8 cellular contexts compared by ENCODE assay signal in the genomic region with DNA sequence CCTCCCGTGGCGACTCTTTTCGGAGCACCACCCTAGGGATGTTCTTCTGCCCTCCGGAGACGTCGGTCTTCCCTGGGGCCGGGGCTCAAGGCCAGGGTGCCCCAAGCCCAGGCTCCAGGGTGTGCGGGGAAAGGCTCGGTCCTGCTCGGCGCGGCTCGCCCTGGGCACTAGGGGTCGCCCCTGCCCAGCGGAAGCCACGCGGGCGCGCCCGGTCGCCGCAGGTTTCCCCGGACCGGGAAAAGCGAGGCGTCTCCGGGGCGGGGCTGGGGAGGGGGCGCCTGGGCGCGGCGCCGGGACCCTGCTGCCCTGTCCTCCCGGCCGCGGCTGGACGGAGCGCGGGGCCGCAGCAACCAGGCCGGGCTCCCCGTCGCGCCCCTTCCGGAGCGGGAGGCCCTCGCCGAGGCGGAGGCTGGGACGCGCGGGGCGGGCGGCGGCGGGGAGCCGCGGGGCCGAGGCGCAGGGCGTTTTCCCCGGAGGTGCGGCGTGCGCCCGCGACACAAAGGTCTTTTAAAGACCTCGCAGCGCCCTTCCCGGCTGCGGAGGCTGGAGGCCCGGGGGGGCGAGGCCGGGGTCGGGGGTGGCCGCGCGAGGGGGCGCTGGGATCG.
DNase-seq lines count a peak whose midpoint lies in the region; ATAC-seq and TF ChIP-seq lines count a peak whose summit lies in the region.

No MANE protein-coding gene starts in this region.

- DNase-seq in DND-41: peak; percentile 64
- DNase-seq in activated naive CD4-positive, alpha-beta T cell treated with anti-CD3 and anti-CD28 coated beads, Interleukin-2, amount 50 U/mL, for 72 hours (ENCODE audit: low spot score in 2 of 2): peak; percentile 77 to 80
- peak; percentile 62 to 79 for DNase-seq in heart right ventricle
- peak; percentile 64 for DNase-seq in pons (ENCODE audit: low spot score)
- DNase-seq in type B pancreatic cell (ENCODE audit: extremely low spot score, unreplicated experiment): peak; percentile 88

- peak overlapping the region in 1 of 2 experiments; percentile 53; a peak in 3 of 4 replicates for H3K4me3 ChIP-seq in DND-41 (ENCODE audit: low read depth in 1 of 2, low read length in 2 of 2)
- H3K4me3 ChIP-seq in KMS-11 (IDR thresholded peaks at IDR 0.05; ENCODE audit: insufficient read depth, low read depth, low read length): no peak overlapping the region
- H3K4me3 ChIP-seq in heart right ventricle: peak overlapping the region; percentile 36 to 73 (median 66)

- H3K36me3 Mint-ChIP-seq in activated naive CD4-positive, alpha-beta T cell treated with anti-CD3 and anti-CD28 coated beads, Interleukin-2, amount 50 U/mL, for 72 hours: no peaks in the 10 kb centered on the region
- no peaks in the 10 kb centered on the region for H3K36me3 Mint-ChIP-seq in type B pancreatic cell

- H3K27me3 ChIP-seq in DND-41 (ENCODE audit: insufficient read depth, low read length, poor library complexity): peaks cover 24% of the 10 kb centered on the region
- H3K27me3 ChIP-seq in KMS-11 (ENCODE audit: insufficient read depth, low read depth): peaks cover 16% of the 10 kb centered on the region
- peaks cover 0 to 25% (median 0%) of the 10 kb centered on the region in 7 donors for H3K27me3 ChIP-seq in heart right ventricle

- no peaks in the 10 kb centered on the region for H3K9me3 ChIP-seq in DND-41 (ENCODE audit: insufficient read depth, low read length, severe bottlenecking)
- H3K9me3 ChIP-seq in heart right ventricle: peaks cover 0 to 8% (median 0%) of the 10 kb centered on the region in 11 donors

- peak; percentile 80 for TF ChIP-seq CTCF in DND-41 (IDR thresholded peaks at IDR 0.05; ENCODE audit: borderline replicate concordance, extremely low read depth, low read length, poor library complexity, severe bottlenecking)
- TF ChIP-seq CTCF in KMS-11 (conservative IDR thresholded peaks at IDR 0.05; ENCODE audit: low read depth, low read length): peak; percentile 64
- peak; percentile 69 to 94 (median 89) for TF ChIP-seq CTCF in heart right ventricle (IDR thresholded peaks at IDR 0.05)
- TF ChIP-seq CTCF in type B pancreatic cell (conservative IDR thresholded peaks at IDR 0.05): peak; percentile 94

- H3K27ac ChIP-seq in DND-41 (ENCODE audit: low read length) (no peak overlapping the region), KMS-11 (no peak overlapping the region), heart right ventricle (peak overlapping the region; percentile 71 to 95 (median 86))

- H3K9ac ChIP-seq in DND-41 (ENCODE audit: low read depth, low read length) (peak overlapping the region; percentile 49), KMS-11 (peak overlapping the region; percentile 19; the same call in 1 of the 2 replicates)

- WGBS in heart right ventricle, 2 donors: 1 to 2% methylated on average over 57 to 80 of the region's 80 CpGs

- no peaks in the 10 kb centered on the region for H3K9me3 Mint-ChIP-seq in activated naive CD4-positive, alpha-beta T cell treated with anti-CD3 and anti-CD28 coated beads, Interleukin-2, amount 50 U/mL, for 72 hours
- H3K9me3 Mint-ChIP-seq in type B pancreatic cell: peaks cover 7% of the 10 kb centered on the region

- ATAC-seq in DND-41 (ENCODE audit: insufficient read depth, low read depth): peak; percentile 95
- ATAC-seq in GM21717 (IDR thresholded peaks at IDR 0.05; ENCODE audit: unreplicated experiment): peak; percentile 88
- ATAC-seq in SK-N-SH treated with all-trans-retinoic acid at 6 μM for 48 hours: peak; percentile 90
- peak; percentile 92 to 94 for ATAC-seq in activated naive CD4-positive, alpha-beta T cell treated with anti-CD3 and anti-CD28 coated beads, Interleukin-2, amount 50 U/mL, for 72 hours
- peak; percentile 84 to 92 (median 86) for ATAC-seq in heart right ventricle

- H3K4me1 ChIP-seq in DND-41 (ENCODE audit: insufficient read depth, low read length) (peaks cover 13% of the 10 kb centered on the region), KMS-11 (ENCODE audit: low read depth, poor library complexity, severe bottlenecking) (peaks cover 17% of the 10 kb centered on the region), heart right ventricle (peaks cover 8 to 39% (median 26%) of the 10 kb centered on the region in 9 donors)

- H3K4me1 Mint-ChIP-seq in type B pancreatic cell (ENCODE audit: unreplicated experiment): peaks cover 18% of the 10 kb centered on the region

- no peaks in the 10 kb centered on the region for H3K79me2 ChIP-seq in DND-41 (ENCODE audit: insufficient read depth, low read length)
- no peaks in the 10 kb centered on the region for H3K79me2 ChIP-seq in KMS-11 (ENCODE audit: insufficient read depth, low read depth)

- no peaks in the 10 kb centered on the region for H4K20me1 ChIP-seq in DND-41 (ENCODE audit: insufficient read depth, low read length)
- no peaks in the 10 kb centered on the region for H4K20me1 ChIP-seq in KMS-11 (ENCODE audit: insufficient read depth)

- H3K4me3 Mint-ChIP-seq in type B pancreatic cell: peak overlapping the region; percentile 65

- peak overlapping the region; percentile 64 for H3K4me2 ChIP-seq in DND-41 (ENCODE audit: insufficient read depth, low read length)
- H3K4me2 ChIP-seq in KMS-11: peak overlapping the region; percentile 69

- H3K27ac Mint-ChIP-seq in activated naive CD4-positive, alpha-beta T cell treated with anti-CD3 and anti-CD28 coated beads, Interleukin-2, amount 50 U/mL, for 72 hours: no peak overlapping the region
- H3K27ac Mint-ChIP-seq in type B pancreatic cell: no peak overlapping the region

- H3K36me3 ChIP-seq in DND-41 (ENCODE audit: insufficient read depth, low read length) (no peaks in the 10 kb centered on the region), KMS-11 (ENCODE audit: insufficient read depth) (no peaks in the 10 kb centered on the region), heart right ventricle (no peaks in the 10 kb centered on the region)

- H3K27me3 Mint-ChIP-seq in type B pancreatic cell: peaks cover 29% of the 10 kb centered on the region

- H2AFZ ChIP-seq in DND-41 (ENCODE audit: low read depth, low read length): peak overlapping the region; percentile 65
- H2AFZ ChIP-seq in KMS-11 (ENCODE audit: low read depth): peak overlapping the region; percentile 91

- intact Hi-C loops in heart right ventricle (cut with DNase I): loop anchor here (1.0 to 10.0 kb wide), 7 partner anchors 263 to 711 kb away; partner anchors contain the start of gene TANC2 (in 4 of the 10)

TF ChIP-seq in SK-N-SH treated with all-trans-retinoic acid at 6 μM for 48 hours, 23 proteins besides CTCF, POLR2A, EP300 and RAD21:
- TF ChIP-seq OSR1 (CRISPR knock-in tag; IDR thresholded peaks at IDR 0.05): no peak
- TF ChIP-seq POU6F1 (CRISPR knock-in tag; IDR thresholded peaks at IDR 0.05; ENCODE audit: borderline replicate concordance, low read depth): no peak
- no peak for TF ChIP-seq RARB (CRISPR knock-in tag; IDR thresholded peaks at IDR 0.05)
- TF ChIP-seq, protein P1, sequence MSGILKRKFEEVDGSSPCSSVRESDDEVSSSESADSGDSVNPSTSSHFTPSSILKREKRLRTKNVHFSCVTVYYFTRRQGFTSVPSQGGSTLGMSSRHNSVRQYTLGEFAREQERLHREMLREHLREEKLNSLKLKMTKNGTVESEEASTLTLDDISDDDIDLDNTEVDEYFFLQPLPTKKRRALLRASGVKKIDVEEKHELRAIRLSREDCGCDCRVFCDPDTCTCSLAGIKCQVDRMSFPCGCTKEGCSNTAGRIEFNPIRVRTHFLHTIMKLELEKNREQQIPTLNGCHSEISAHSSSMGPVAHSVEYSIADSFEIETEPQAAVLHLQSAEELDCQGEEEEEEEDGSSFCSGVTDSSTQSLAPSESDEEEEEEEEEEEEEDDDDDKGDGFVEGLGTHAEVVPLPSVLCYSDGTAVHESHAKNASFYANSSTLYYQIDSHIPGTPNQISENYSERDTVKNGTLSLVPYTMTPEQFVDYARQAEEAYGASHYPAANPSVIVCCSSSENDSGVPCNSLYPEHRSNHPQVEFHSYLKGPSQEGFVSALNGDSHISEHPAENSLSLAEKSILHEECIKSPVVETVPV (CRISPR knock-in tag; IDR thresholded peaks at IDR 0.05): no peak
- no peak for TF ChIP-seq ESRRG (CRISPR knock-in tag; IDR thresholded peaks at IDR 0.05)
- no peak for TF ChIP-seq PATZ1 (CRISPR knock-in tag; IDR thresholded peaks at IDR 0.05; ENCODE audit: borderline replicate concordance)
- TF ChIP-seq ZFP3 (CRISPR knock-in tag; IDR thresholded peaks at IDR 0.05): 0 out of 2 replicates have a peak, but pooled peaks have one; percentile 9
- no peak for TF ChIP-seq ARNTL (CRISPR knock-in tag; IDR thresholded peaks at IDR 0.05; ENCODE audit: borderline replicate concordance, low read depth)
- TF ChIP-seq SNAI2 (CRISPR knock-in tag; IDR thresholded peaks at IDR 0.05): 0 out of 2 replicates have a peak, but pooled peaks have one; percentile 11
- TF ChIP-seq CSDC2 (CRISPR knock-in tag; IDR thresholded peaks at IDR 0.05): no peak
- TF ChIP-seq ZC3H10 (CRISPR knock-in tag; IDR thresholded peaks at IDR 0.05): 0 out of 2 replicates have a peak, but pooled peaks have one; percentile 28

Comparison
In these comparisons a context has a peak if more than half of its experiments do, and no peak if none do; other contexts are left out.
1. H3K27ac ChIP-seq: peak in heart right ventricle (10 of 10); none in DND-41 (single experiment) and KMS-11 (single experiment).
2. Peak in every context shown above with its lines, with median percentiles within 50 percentile points of each other: ATAC-seq, DNase-seq and CTCF ChIP-seq.